ENCODE assay signal across 16 cellular contexts in the genomic region with DNA sequence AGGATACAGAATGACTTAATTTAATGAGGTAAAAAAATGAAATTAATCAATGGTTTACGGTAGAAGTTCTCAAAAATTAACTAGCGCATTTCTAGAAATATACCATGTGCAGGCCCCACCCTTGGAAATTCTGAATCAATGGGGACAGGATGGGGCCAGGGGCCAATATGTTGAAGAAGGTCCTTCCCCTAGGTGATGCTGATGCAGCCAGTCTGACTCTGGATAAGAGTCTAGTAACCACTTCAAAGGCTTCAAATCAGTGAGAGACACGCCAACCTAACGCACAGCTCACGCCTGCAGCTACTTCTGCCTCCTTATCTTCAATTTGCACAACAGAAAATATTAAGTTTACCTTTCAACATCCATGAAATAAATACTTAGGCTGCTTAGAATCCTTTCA. TPM values are rescaled to one million over a fixed set of nuclear protein-coding genes. Genes with fewer than 3 reads are reported as not detected.
DNase-seq lines count a peak whose midpoint lies in the region; ATAC-seq, FAIRE-seq and TF ChIP-seq lines count a peak whose summit lies in the region.
"Had no signal": no experiment of that assay in that cellular context is flagged by ENCODE, and none has a peak within 500 bp of the region (broad histone marks: within the 10 kb centered on the region; RNA-seq: fewer than 3 reads in every experiment).

No MANE protein-coding gene starts in this region.

- H3K4me3 ChIP-seq in HepG2 (replicated peaks in 1 of 3; ENCODE audit: insufficient read depth in 1 of 3, low read depth in 2 of 3, low read length in 3 of 3) = no peak overlapping the region
- H3K4me3 ChIP-seq: hepatocyte, SJSA1, upper lobe of left lung had no signal

- no peaks in the 10 kb centered on the region for H3K79me2 ChIP-seq in HepG2 (ENCODE audit: insufficient read depth, low read length)

- H3K36me3 Mint-ChIP-seq in CD4-positive, alpha-beta T cell (ENCODE audit: low read depth) = peaks cover 94% of the 10 kb centered on the region

- TF ChIP-seq POLR2A in HepG2 (IDR thresholded peaks at IDR 0.05; ENCODE audit: insufficient read depth in 1 of 2, low read depth in 2 of 2, low read length in 2 of 2) = no peak

- TF ChIP-seq CTCF in CD4-positive, alpha-beta T cell (IDR thresholded peaks at IDR 0.05) = no peak
- TF ChIP-seq CTCF in HepG2 (CRISPR knock-in tag; IDR thresholded peaks at IDR 0.05) = no peak

- no peak overlapping the region for H3K4me2 ChIP-seq in HepG2 (ENCODE audit: low read depth, low read length)
- H3K4me2 ChIP-seq: hepatocyte had no signal

- H3K36me3 ChIP-seq in HepG2 (replicated peaks in 1 of 2; ENCODE audit: control insufficient read depth in 1 of 2, insufficient read depth in 2 of 2, low read length in 2 of 2) = peaks cover 30 to 67% of the 10 kb centered on the region in 2 experiments

- H3K27me3 Mint-ChIP-seq in CD4-positive, alpha-beta T cell = no peaks in the 10 kb centered on the region

- H3K27ac Mint-ChIP-seq in CD4-positive, alpha-beta T cell = peak overlapping the region; percentile 80

- no peak overlapping the region for H3K27ac ChIP-seq in CD4-positive, alpha-beta T cell (ENCODE audit: low read depth, low read length)
- H3K27ac ChIP-seq in HepG2 (ENCODE audit: extremely low read length, insufficient read depth, low read length) = no peak overlapping the region
- H3K27ac ChIP-seq: hepatocyte, SJSA1, upper lobe of left lung had no signal

- POLR2A ChIA-PET in CD4-positive, alpha-beta T cell (lab: Charles Lee) = no interaction called here
- POLR2A ChIA-PET in HepG2 (lab: Yijun Ruan, JAX) = no interaction called here

- 92% methylated on average over 5 of the region's 5 CpGs for WGBS in HepG2 (ENCODE audit: low lambda C conversion rate)

- no peaks in the 10 kb centered on the region for H3K27me3 ChIP-seq in CD4-positive, alpha-beta T cell (ENCODE audit: control insufficient read depth, insufficient read depth, low read length)
- no peaks in the 10 kb centered on the region for H3K27me3 ChIP-seq in HepG2 (ENCODE audit: control insufficient read depth in 1 of 2, insufficient read depth in 2 of 2, low read length in 2 of 2)
- H3K27me3 ChIP-seq: hepatocyte, SJSA1, upper lobe of left lung had no signal

- H4K20me1 ChIP-seq in HepG2 (ENCODE audit: insufficient read depth, low read length) = no peaks in the 10 kb centered on the region

- no peak for TF ChIP-seq RAD21 in HepG2 (CRISPR knock-in tag; IDR thresholded peaks at IDR 0.05)

- in situ Hi-C loops in HepG2 (cut with HindIII; ENCODE audit: extremely low pct_ligation_motif_present, low pct_unique_long_range_greater_than_20kb) = no loop called here

- no peaks in the 10 kb centered on the region for H3K9me3 Mint-ChIP-seq in CD4-positive, alpha-beta T cell

- H3K9ac ChIP-seq in HepG2 (ENCODE audit: insufficient read depth, low read depth, low read length) = no peak overlapping the region

- peak in 7 of 10 experiments; percentile 5 to 35 (median 25) for DNase-seq in CD4-positive, alpha-beta T cell
- DNase-seq in activated CD4-positive, alpha-beta T cell treated with anti-CD3 and anti-CD28 coated beads for 48 hours = peak; percentile 79
- peak; percentile 37 for DNase-seq in activated effector memory CD4-positive, alpha-beta T cell treated with Interleukin-2 at 50 U/mL for 16 hours
- DNase-seq in stimulated activated CD4-positive, alpha-beta T cell treated with anti-CD3 and anti-CD28 coated beads, Interleukin-15, amount 100 ng/mL, for 24 hours = peak; percentile 82
- DNase-seq in left lobe of liver (ENCODE audit: low spot score) (no peak), HepG2 (ENCODE audit: low spot score) (no peak)
- DNase-seq: Calu3, NCI-H2029 treated with DMSO at 0.1 percent for 48 hours, upper lobe of left lung had no signal

- peak overlapping the region; percentile 30 for H3K4me3 Mint-ChIP-seq in CD4-positive, alpha-beta T cell

- no peaks in the 10 kb centered on the region for H3K4me1 ChIP-seq in HepG2 (ENCODE audit: insufficient read depth, low read length)
- H3K4me1 ChIP-seq: SJSA1 had no signal

- peak; percentile 98 for ATAC-seq in CD4-positive, alpha-beta T cell (ENCODE audit: poor library complexity)
- ATAC-seq in left lobe of liver (no peak), HG03039 (IDR thresholded peaks at IDR 0.05; ENCODE audit: unreplicated experiment) (no peak), GM18511 (IDR thresholded peaks at IDR 0.05; ENCODE audit: unreplicated experiment) (no peak), HepG2 (no peak)
- ATAC-seq: esophagus mucosa had no signal

- no peak for FAIRE-seq in HepG2 (lab: Jason Lieb, UNC)
- FAIRE-seq: colon, H1 had no signal

- CTCF ChIA-PET in CD4-positive, alpha-beta T cell (lab: Charles Lee) = no interaction called here
- CTCF ChIA-PET in HepG2 (lab: Yijun Ruan, JAX; ENCODE audit: low intra/inter-chr PET ratio, low total read pairs) = no interaction called here

- no peak for TF ChIP-seq EP300 in HepG2 (IDR thresholded peaks at IDR 0.05; ENCODE audit: low read depth in 2 of 2, low read length in 2 of 2)
- TF ChIP-seq EP300 in HepG2 (CRISPR knock-in tag; IDR thresholded peaks at IDR 0.05; ENCODE audit: borderline replicate concordance) = no peak

- no peaks in the 10 kb centered on the region for H3K9me3 ChIP-seq in CD4-positive, alpha-beta T cell (ENCODE audit: control insufficient read depth, low read length)
- H3K9me3 ChIP-seq in HepG2 (ENCODE audit: low read length) = no peaks in the 10 kb centered on the region
- H3K9me3 ChIP-seq: SJSA1, upper lobe of left lung had no signal

- intact Hi-C loops in CD4-positive, alpha-beta T cell (cut with DNase I, micrococcal nuclease) = loop anchor here in 1 of 2 experiments (1.0 kb wide), 1 partner anchor 13 kb away; no protein-coding TSS in a partner anchor
- intact Hi-C loops in HepG2 (cut with micrococcal nuclease; ENCODE audit: unreplicated experiment) = no loop called here

- BruUV-seq in HepG2 (replicated peaks; lab: Mats Ljungman, UMichigan) = no TSS peak

- peaks cover 39% of the 10 kb centered on the region for H3K4me1 Mint-ChIP-seq in CD4-positive, alpha-beta T cell (ENCODE audit: low read depth)

- H2AFZ ChIP-seq in HepG2 (ENCODE audit: low read length) = no peak overlapping the region
- H2AFZ ChIP-seq: hepatocyte had no signal

TF ChIP-seq in HepG2, 621 proteins besides CTCF, POLR2A, EP300 and RAD21 (continues in another document):
- TF ChIP-seq POLR2G (IDR thresholded peaks at IDR 0.05; ENCODE audit: low read depth, low read length) = no peak
- no peak for TF ChIP-seq MBD4 (IDR thresholded peaks at IDR 0.05; ENCODE audit: borderline replicate concordance, low read length)
- no peak for TF ChIP-seq EZH2 (conservative IDR thresholded peaks at IDR 0.05; ENCODE audit: low read depth, low read length)
- no peak for TF ChIP-seq ZNF577 (CRISPR knock-in tag; IDR thresholded peaks at IDR 0.05; ENCODE audit: borderline replicate concordance, low read depth)

RNA-seq across cellular contexts. Expression of a gene that starts 14.9 kb away (rescaled TPM):
- total RNA-seq in CD4-positive, alpha-beta T cell = 10 to 100 TPM; 68.6 to 70.7 TPM
- total RNA-seq in left lobe of liver (15.5 TPM), HepG2 (2016; rRNA removed; fragmentation: Illumina TruSeq; extraction: Trizol) (15.2 and 18.4 TPM in 2 replicates)
- total RNA-seq in HepG2 (2016; cell fraction: cytosol; rRNA removed; fragmentation: Illumina TruSeq; extraction: Trizol; ENCODE audit: low read depth) = 6.4 and 7.3 TPM in 2 replicates
- total RNA-seq in HepG2 (2016; cell fraction: insoluble cytoplasmic fraction; rRNA removed; fragmentation: Illumina TruSeq; extraction: Trizol) = 14.1 and 17.8 TPM in 2 replicates
- 9.0 and 9.5 TPM in 2 replicates for total RNA-seq in HepG2 (2016; cell fraction: membrane; rRNA removed; fragmentation: Illumina TruSeq; extraction: Trizol)
- 31.9 and 34.5 TPM in 2 replicates for total RNA-seq in HepG2 (2016; cell fraction: nucleus; rRNA removed; fragmentation: Illumina TruSeq; extraction: Trizol)
- 18.7 and 19.8 TPM in 2 replicates for polyA plus RNA-seq in HepG2 (2011; rRNA removed)
- 9.5 and 12.3 TPM in 2 replicates for polyA plus RNA-seq in HepG2 (2011; cell fraction: cytosol; rRNA removed)
- 50.5 and 56.5 TPM in 2 replicates for polyA plus RNA-seq in HepG2 (2011; cell fraction: nucleus; rRNA removed)
- polyA plus RNA-seq in HepG2 (2012) = 14.5 and 15.2 TPM in 2 replicates
- polyA plus RNA-seq in HepG2 (2016; cell fraction: cytosol; fragmentation: Illumina TruSeq; extraction: Trizol; ENCODE audit: low read depth) = 0.65 and 0.83 TPM in 2 replicates
- 11.7 and 12.8 TPM in 2 replicates for polyA plus RNA-seq in HepG2 (2016; cell fraction: insoluble cytoplasmic fraction; fragmentation: Illumina TruSeq; extraction: Trizol; ENCODE audit: low read depth)
- polyA plus RNA-seq in HepG2 (2016; cell fraction: membrane; fragmentation: Illumina TruSeq; extraction: Trizol; ENCODE audit: low read depth) = 2.2 and 2.5 TPM in 2 replicates
- polyA plus RNA-seq in HepG2 (2016; cell fraction: nucleus; fragmentation: Illumina TruSeq; extraction: Trizol; ENCODE audit: insufficient read depth, low read depth) = 59.1 and 66.0 TPM in 2 replicates
- 26.7 and 35.9 TPM in 2 replicates for polyA minus RNA-seq in HepG2 (2011; rRNA and poly(A)+ RNA removed; ENCODE audit: low replicate concordance)
- 11.9 and 13.6 TPM in 2 replicates for polyA minus RNA-seq in HepG2 (2011; cell fraction: cytosol; rRNA and poly(A)+ RNA removed)
- 90.6 and 102 TPM in 2 replicates for polyA minus RNA-seq in HepG2 (2011; cell fraction: nucleus; rRNA and poly(A)+ RNA removed)

RNA-seq across cellular contexts. Expression of a gene that starts 17.9 kb away (rescaled TPM):
- 10 to 100 TPM; 51.6 to 52.3 TPM for total RNA-seq in CD4-positive, alpha-beta T cell
- total RNA-seq in left lobe of liver (16.6 TPM), HepG2 (2016; rRNA removed; fragmentation: Illumina TruSeq; extraction: Trizol) (34.1 and 40.7 TPM in 2 replicates)
- 19.2 and 22.0 TPM in 2 replicates for total RNA-seq in HepG2 (2016; cell fraction: cytosol; rRNA removed; fragmentation: Illumina TruSeq; extraction: Trizol; ENCODE audit: low read depth)
- 35.8 and 44.1 TPM in 2 replicates for total RNA-seq in HepG2 (2016; cell fraction: insoluble cytoplasmic fraction; rRNA removed; fragmentation: Illumina TruSeq; extraction: Trizol)
- total RNA-seq in HepG2 (2016; cell fraction: membrane; rRNA removed; fragmentation: Illumina TruSeq; extraction: Trizol) = 36.6 and 37.4 TPM in 2 replicates
- total RNA-seq in HepG2 (2016; cell fraction: nucleus; rRNA removed; fragmentation: Illumina TruSeq; extraction: Trizol) = 27.2 and 29.0 TPM in 2 replicates
- polyA plus RNA-seq in HepG2 (2011; rRNA removed) = 41.6 and 51.0 TPM in 2 replicates
- 36.8 and 47.0 TPM in 2 replicates for polyA plus RNA-seq in HepG2 (2011; cell fraction: cytosol; rRNA removed)
- polyA plus RNA-seq in HepG2 (2011; cell fraction: nucleus; rRNA removed) = 90.0 and 92.3 TPM in 2 replicates
- polyA plus RNA-seq in HepG2 (2012) = 36.3 and 37.0 TPM in 2 replicates
- 6.9 and 7.4 TPM in 2 replicates for polyA plus RNA-seq in HepG2 (2016; cell fraction: cytosol; fragmentation: Illumina TruSeq; extraction: Trizol; ENCODE audit: low read depth)
- 32.2 and 35.3 TPM in 2 replicates for polyA plus RNA-seq in HepG2 (2016; cell fraction: insoluble cytoplasmic fraction; fragmentation: Illumina TruSeq; extraction: Trizol; ENCODE audit: low read depth)
- 19.0 and 20.8 TPM in 2 replicates for polyA plus RNA-seq in HepG2 (2016; cell fraction: membrane; fragmentation: Illumina TruSeq; extraction: Trizol; ENCODE audit: low read depth)
- polyA plus RNA-seq in HepG2 (2016; cell fraction: nucleus; fragmentation: Illumina TruSeq; extraction: Trizol; ENCODE audit: insufficient read depth, low read depth) = 53.7 and 57.1 TPM in 2 replicates
- polyA minus RNA-seq in HepG2 (2011; rRNA and poly(A)+ RNA removed; ENCODE audit: low replicate concordance) = 40.3 and 72.5 TPM in 2 replicates
- polyA minus RNA-seq in HepG2 (2011; cell fraction: cytosol; rRNA and poly(A)+ RNA removed) = 27.5 and 31.2 TPM in 2 replicates
- 41.3 and 58.9 TPM in 2 replicates for polyA minus RNA-seq in HepG2 (2011; cell fraction: nucleus; rRNA and poly(A)+ RNA removed)

Comparison
In these comparisons a context has a peak if more than half of its experiments do, and no peak if none do; other contexts are left out.
1. DNase-seq: peak in CD4-positive, alpha-beta T cell (7 of 10), activated CD4-positive, alpha-beta T cell treated with anti-CD3 and anti-CD28 coated beads for 48 hours (single experiment), activated effector memory CD4-positive, alpha-beta T cell treated with Interleukin-2 at 50 U/mL for 16 hours (single experiment) and stimulated activated CD4-positive, alpha-beta T cell treated with anti-CD3 and anti-CD28 coated beads, Interleukin-15, amount 100 ng/mL, for 24 hours (single experiment); none in left lobe of liver (single experiment) and HepG2 (single experiment).